14 cellular contexts compared by ENCODE assay signal in the genomic region with DNA sequence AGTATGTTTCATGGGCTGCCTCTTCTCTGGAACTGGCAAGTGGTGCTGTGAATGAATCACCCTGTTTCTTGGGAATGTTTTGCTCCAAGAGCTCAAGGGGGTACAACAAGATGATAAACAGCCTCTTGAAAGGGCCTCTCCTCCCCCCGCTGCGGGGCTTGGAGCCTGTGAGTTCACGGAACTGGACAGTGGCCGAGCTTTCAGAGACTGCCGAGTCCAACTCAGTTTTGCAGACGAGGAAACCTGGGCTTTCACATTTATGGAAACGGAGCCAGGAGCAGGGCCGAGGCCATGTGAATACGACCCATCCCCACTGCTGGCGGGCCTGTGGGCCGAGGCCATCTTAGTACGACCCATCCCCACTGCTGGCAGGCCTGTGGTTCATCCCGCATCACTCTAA. TPM values are rescaled to one million over a fixed set of nuclear protein-coding genes. Genes with fewer than 3 reads are reported as not detected.
DNase-seq lines count a peak whose midpoint lies in the region; ATAC-seq and TF ChIP-seq lines count a peak whose summit lies in the region.
"Had no signal": no experiment of that assay in that cellular context is flagged by ENCODE, and none has a peak within 500 bp of the region (broad histone marks: within the 10 kb centered on the region; RNA-seq: fewer than 3 reads in every experiment).

No MANE protein-coding gene starts in this region.

- intact Hi-C loops in Right ventricle myocardium inferior (cut with DNase I), result no loop called here
- intact Hi-C loops in cardiac septum (cut with DNase I), result no loop called here
- intact Hi-C loops in ovary (cut with DNase I), result no loop called here
- intact Hi-C loops in aorta (cut with DNase I), result no loop called here

- DNase-seq in Right ventricle myocardium inferior (ENCODE audit: missing footprints) (peak; percentile 87), cardiac septum (ENCODE audit: low spot score) (no peak), ovary (peak; percentile 85 to 97 (median 94)), aorta (peak; percentile 91 to 94), caudate nucleus (lab: John Stamatoyannopoulos, UW) (no peak)
- DNase-seq in stimulated activated CD4-positive, alpha-beta T cell treated with anti-CD3 and anti-CD28 coated beads, Interleukin-4, amount 100 ng/mL, for 24 hours, result no peak
- DNase-seq: activated CD4-positive, alpha-beta T cell treated with anti-CD3 and anti-CD28 coated beads for 1 hour; DMS79; NCI-H1092; NCI-H69 had no signal

- H3K27ac ChIP-seq in gastroesophageal sphincter (peak overlapping the region; percentile 20 to 78 (median 75)), ovary (peak overlapping the region; percentile 47 to 48), aorta (ENCODE audit: low read depth in 1 of 2, low read length in 2 of 2) (peak overlapping the region in 1 of 2 donors; percentile 22), caudate nucleus (ENCODE audit: low read depth, low read length) (no peak overlapping the region)
- H3K27ac ChIP-seq: SJSA1 had no signal

- TF ChIP-seq POLR2A in gastroesophageal sphincter (IDR thresholded peaks at IDR 0.05) (no peak), ovary (IDR thresholded peaks at IDR 0.05) (no peak)

- TF ChIP-seq EP300 in gastroesophageal sphincter (IDR thresholded peaks at IDR 0.05) (no peak), ovary (IDR thresholded peaks at IDR 0.05) (no peak)

- ATAC-seq in Right ventricle myocardium inferior, result peak; percentile 89
- peak; percentile 92 for ATAC-seq in gastroesophageal sphincter
- ATAC-seq in aorta (ENCODE audit: low FRiP score), result peak; percentile 91
- no peak for ATAC-seq in GM21723 (IDR thresholded peaks at IDR 0.05; ENCODE audit: unreplicated experiment)

- H3K36me3 ChIP-seq in gastroesophageal sphincter (no peaks in the 10 kb centered on the region), ovary (no peaks in the 10 kb centered on the region), aorta (ENCODE audit: control insufficient read depth in 1 of 2, insufficient read depth in 2 of 2, low read length in 1 of 2) (no peaks in the 10 kb centered on the region)
- H3K36me3 ChIP-seq: SJSA1 had no signal

- TF ChIP-seq CTCF in gastroesophageal sphincter (IDR thresholded peaks at IDR 0.05) (no peak), ovary (IDR thresholded peaks at IDR 0.05) (no peak)

- H3K4me1 ChIP-seq in gastroesophageal sphincter (peaks cover 0 to 36% (median 7%) of the 10 kb centered on the region in 3 donors), ovary (ENCODE audit: insufficient read depth) (peaks cover 5% of the 10 kb centered on the region), aorta (ENCODE audit: control insufficient read depth in 1 of 2, insufficient read depth in 2 of 2, low read length in 2 of 2) (peaks cover 0 to 4% of the 10 kb centered on the region in 2 donors)

- no peaks in the 10 kb centered on the region for H3K27me3 ChIP-seq in gastroesophageal sphincter
- H3K27me3 ChIP-seq in ovary, result no peaks in the 10 kb centered on the region
- no peaks in the 10 kb centered on the region for H3K27me3 ChIP-seq in aorta (ENCODE audit: control insufficient read depth in 1 of 2, insufficient read depth in 2 of 2, low read length in 1 of 2)
- H3K27me3 ChIP-seq: SJSA1 had no signal

- H3K4me3 ChIP-seq in gastroesophageal sphincter (no peak overlapping the region), ovary (no peak overlapping the region), aorta (ENCODE audit: low read length in 2 of 2) (no peak overlapping the region)
- H3K4me3 ChIP-seq: coronary artery, SJSA1 had no signal

- no peaks in the 10 kb centered on the region for H3K9me3 ChIP-seq in gastroesophageal sphincter
- H3K9me3 ChIP-seq in ovary, result no peaks in the 10 kb centered on the region
- no peaks in the 10 kb centered on the region for H3K9me3 ChIP-seq in aorta (ENCODE audit: control insufficient read depth, low read length)
- H3K9me3 ChIP-seq: SJSA1 had no signal

- WGBS in gastroesophageal sphincter (ENCODE audit: low coverage in 1 of 2), 2 donors, result 60% methylated on average over 1 of the region's 13 CpGs; no CpG with 5 or more reads in 1 of the 2 donors
- 3 to 30% (median 19%) methylated on average over 13 of the region's 13 CpGs for WGBS in ovary, 3 donors
- 30 to 42% methylated on average over 13 of the region's 13 CpGs for WGBS in aorta, 2 donors

RNA-seq across cellular contexts. Expression of a gene that starts 18.2 kb away (rescaled TPM):
- total RNA-seq in Right ventricle myocardium inferior, result 6.0 TPM
- total RNA-seq in cardiac septum, result 5.0 TPM
- total RNA-seq in gastroesophageal sphincter, result 10 to 100 TPM; 30.6 to 54.7 (median 45.0) TPM
- total RNA-seq in ovary, result 10 to 100 TPM; 23.1 to 72.7 (median 45.5) TPM
- 10 to 100 TPM; 17.0 to 27.0 TPM for polyA plus RNA-seq in ovary
- 10 to 100 TPM; 51.3 to 72.4 TPM for total RNA-seq in aorta
- 10 to 100 TPM; 16.7 to 31.1 TPM for polyA plus RNA-seq in aorta

RNA-seq across cellular contexts. Expression of a gene that starts 38.3 kb away (rescaled TPM):
- total RNA-seq in Right ventricle myocardium inferior (20.7 TPM), cardiac septum (20.5 TPM), gastroesophageal sphincter (10 to 100 TPM; 28.2 to 53.0 (median 44.6) TPM), ovary (10 to 100 TPM; 27.1 to 66.0 (median 52.1) TPM), aorta (10 to 100 TPM; 47.1 to 59.3 TPM)
- polyA plus RNA-seq in ovary (10 to 100 TPM; 73.7 to 89.2 TPM), aorta (10 to 100 TPM; 61.1 to 86.8 TPM)

Comparison
In these comparisons a context has a peak if more than half of its experiments do, and no peak if none do; other contexts are left out.
1. DNase-seq: peak in Right ventricle myocardium inferior (single experiment), ovary (5 of 5) and aorta (2 of 2); none in cardiac septum (single experiment), caudate nucleus (0 of 61) and stimulated activated CD4-positive, alpha-beta T cell treated with anti-CD3 and anti-CD28 coated beads, Interleukin-4, amount 100 ng/mL, for 24 hours (single experiment).